Comparison of ENCODE assay signal across 3 cellular contexts in the genomic region with DNA sequence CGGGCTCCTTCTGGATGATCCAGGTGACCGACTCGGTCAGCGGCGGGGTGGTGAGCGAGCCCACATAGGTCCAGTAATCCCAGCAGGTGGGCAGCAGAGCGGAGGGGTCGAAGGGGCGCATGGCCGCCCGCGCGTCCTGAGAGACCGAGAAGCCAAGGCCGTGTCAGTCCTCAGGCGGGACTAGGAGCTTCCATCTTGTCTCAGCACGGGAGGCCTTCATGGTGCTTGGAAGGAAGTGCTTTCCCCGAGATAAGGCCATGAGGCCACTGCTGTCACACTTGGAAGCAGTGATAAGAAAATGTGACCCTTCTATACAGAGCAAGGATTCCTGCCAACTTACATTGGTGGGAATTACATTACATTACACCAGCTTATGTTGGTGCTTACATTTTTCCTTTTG. TPM values are rescaled to one million over a fixed set of nuclear protein-coding genes. Genes with fewer than 3 reads are reported as not detected.
"Had no signal": no experiment of that assay in that cellular context is flagged by ENCODE, and none has a peak within 500 bp of the region (broad histone marks: within the 10 kb centered on the region; RNA-seq: fewer than 3 reads in every experiment).

No MANE protein-coding gene starts in this region.

RNA-seq across cellular contexts. Expression of a gene that starts 40.3 kb away (rescaled TPM):
- total RNA-seq: LHCN-M2, MCF 10A, NCI-H460 had no signal

RNA-seq across cellular contexts. Expression of a gene that starts 56.2 kb away (rescaled TPM):
- total RNA-seq: MCF 10A had no signal
